Comparison of ENCODE assay signal across 28 cellular contexts in the genomic region with DNA sequence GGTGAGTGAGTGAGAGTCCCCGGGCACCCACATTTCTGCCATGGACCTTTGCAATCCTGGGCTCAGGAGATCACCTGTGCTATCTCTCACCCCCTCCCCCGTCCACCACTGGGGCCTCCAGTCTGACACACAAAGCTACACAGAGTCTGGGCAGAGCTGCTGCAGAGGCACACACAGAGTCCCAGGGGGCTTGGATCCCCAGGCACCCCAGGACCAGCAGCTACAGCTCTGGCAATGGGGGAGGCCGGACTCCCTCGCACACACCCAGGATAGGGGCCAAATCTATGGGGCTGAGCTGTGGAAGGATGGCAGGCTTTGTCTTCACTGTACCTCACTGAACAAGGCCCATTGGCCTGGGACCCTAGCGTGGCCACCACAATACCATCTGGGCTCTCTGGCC.
"Had no signal": no experiment of that assay in that cellular context is flagged by ENCODE, and none has a peak within 500 bp of the region (broad histone marks: within the 10 kb centered on the region; RNA-seq: fewer than 3 reads in every experiment).

No MANE protein-coding gene starts in this region.

- H3K27ac Mint-ChIP-seq: immature natural killer cell; memory B cell; naive thymus-derived CD4-positive, alpha-beta T cell; nephron progenitor cell; stimulated activated effector memory CD8-positive, alpha-beta T cell treated with anti-CD3 and anti-CD28 coated beads, Interleukin-12 subunit alpha, Interleukin-12 subunit beta, amount 100 ng/mL, for 72 hours had no signal

- H3K9me3 Mint-ChIP-seq: stimulated activated effector memory CD8-positive, alpha-beta T cell treated with anti-CD3 and anti-CD28 coated beads, Interleukin-12 subunit alpha, Interleukin-12 subunit beta, amount 100 ng/mL, for 72 hours had no signal

- H3K4me3 Mint-ChIP-seq: immature natural killer cell; memory B cell; naive thymus-derived CD4-positive, alpha-beta T cell; nephron progenitor cell; neural progenitor cell; stimulated activated effector memory CD8-positive, alpha-beta T cell treated with anti-CD3 and anti-CD28 coated beads, Interleukin-12 subunit alpha, Interleukin-12 subunit beta, amount 100 ng/mL, for 72 hours had no signal

- H3K36me3 Mint-ChIP-seq: immature natural killer cell; memory B cell; neural progenitor cell; stimulated activated effector memory CD8-positive, alpha-beta T cell treated with anti-CD3 and anti-CD28 coated beads, Interleukin-12 subunit alpha, Interleukin-12 subunit beta, amount 100 ng/mL, for 72 hours had no signal

- H3K4me3 ChIP-seq: left ventricle myocardium inferior, lung, mucosa of descending colon, neural progenitor cell, ovary, prostate gland, sigmoid colon, smooth muscle cell, stomach, testis, thyroid gland, transverse colon, upper lobe of left lung had no signal

- DNase-seq: head of caudate nucleus; hippocampal formation; immature natural killer cell; kidney; left colon; left ventricle myocardium inferior; midbrain; mucosa of descending colon; naive thymus-derived CD4-positive, alpha-beta T cell; nephron progenitor cell; ovary; retina; sigmoid colon; stimulated activated CD4-positive, alpha-beta T cell treated with anti-CD3 and anti-CD28 coated beads, Interleukin-1b, Interleukin-23, amount 100 ng/mL, for 48 hours; stimulated activated CD4-positive, alpha-beta T cell treated with anti-CD3 and anti-CD28 coated beads, Interleukin-4, amount 100 ng/mL, for 24 hours; stimulated activated naive CD8-positive, alpha-beta T cell treated with anti-CD3 and anti-CD28 coated beads, Interleukin-15, Interleukin-2, amounts not matched to agents 100 U/mL and 50 U/mL, for 24 hours; stomach; testis; thyroid gland; transverse colon had no signal

- H3K27ac ChIP-seq: left ventricle myocardium inferior, neural progenitor cell, ovary, prostate gland, sigmoid colon, stomach, testis, thyroid gland, transverse colon, upper lobe of left lung had no signal

- H3K4me1 Mint-ChIP-seq: immature natural killer cell; memory B cell; naive thymus-derived CD4-positive, alpha-beta T cell; neural progenitor cell; stimulated activated effector memory CD8-positive, alpha-beta T cell treated with anti-CD3 and anti-CD28 coated beads, Interleukin-12 subunit alpha, Interleukin-12 subunit beta, amount 100 ng/mL, for 72 hours had no signal

- ATAC-seq: left colon; mucosa of descending colon; naive thymus-derived CD4-positive, alpha-beta T cell; right cardiac atrium; stimulated activated effector memory CD8-positive, alpha-beta T cell treated with anti-CD3 and anti-CD28 coated beads, Interleukin-12 subunit alpha, Interleukin-12 subunit beta, amount 100 ng/mL, for 72 hours; stimulated activated naive CD8-positive, alpha-beta T cell treated with anti-CD3 and anti-CD28 coated beads, Interleukin-15, Interleukin-2, amounts not matched to agents 100 U/mL and 50 U/mL, for 24 hours had no signal

- H3K9me3 ChIP-seq: left ventricle myocardium inferior, mucosa of descending colon, ovary, prostate gland, sigmoid colon, stomach, testis, thyroid gland, transverse colon, upper lobe of left lung had no signal

- H3K36me3 ChIP-seq: left ventricle myocardium inferior, neural progenitor cell, ovary, prostate gland, sigmoid colon, stomach, thyroid gland, transverse colon, upper lobe of left lung had no signal

- H3K27me3 ChIP-seq: neural progenitor cell, ovary, sigmoid colon, stomach, testis, thyroid gland, transverse colon, upper lobe of left lung had no signal

- H3K4me1 ChIP-seq: left ventricle myocardium inferior, neural progenitor cell, prostate gland, sigmoid colon, stomach, testis, thyroid gland, transverse colon, upper lobe of left lung had no signal
